ENCODE assay signal across 1 cellular context in genomic region chr15:84598993-84599392, GRCh38.
TF ChIP-seq lines count a peak whose summit lies in the region.

No MANE protein-coding gene starts in this region.

TF ChIP-seq in K562, 482 proteins besides CTCF, POLR2A, EP300 and RAD21 (continues in another document):
- TF ChIP-seq ZNF696 (CRISPR knock-in tag; conservative IDR thresholded peaks at IDR 0.05), result no peak
- TF ChIP-seq MIER1 (IDR thresholded peaks at IDR 0.05; ENCODE audit: low read depth), result no peak
- TF ChIP-seq HDAC2 (IDR thresholded peaks at IDR 0.05), result no peak
- no peak for TF ChIP-seq EHMT2 (IDR thresholded peaks at IDR 0.05)
- TF ChIP-seq CTBP1 (IDR thresholded peaks at IDR 0.05; ENCODE audit: borderline replicate concordance), result peak; percentile 32; the same call in 1 of the 2 replicates
- TF ChIP-seq SMAD4 (CRISPR knock-in tag; conservative IDR thresholded peaks at IDR 0.05), result no peak
- TF ChIP-seq ZNF324 (CRISPR knock-in tag; IDR thresholded peaks at IDR 0.05), result no peak
- no peak for TF ChIP-seq HLTF (IDR thresholded peaks at IDR 0.05)
- TF ChIP-seq GATA2 (CRISPR knock-in tag; IDR thresholded peaks at IDR 0.05), result peak; percentile 46; the same call in 1 of the 2 replicates
- no peak for TF ChIP-seq TAF9B (IDR thresholded peaks at IDR 0.05; ENCODE audit: partially characterized antibody)
- no peak for TF ChIP-seq ZNF24 (IDR thresholded peaks at IDR 0.05)
- no peak for TF ChIP-seq ZNF609 (CRISPR knock-in tag; IDR thresholded peaks at IDR 0.05; ENCODE audit: borderline replicate concordance)
- TF ChIP-seq MYC (IDR thresholded peaks at IDR 0.05; ENCODE audit: low read depth, low read length), result 0 out of 2 replicates have a peak, but pooled peaks have one; percentile 25
- no peak for TF ChIP-seq MYC (CRISPR knock-in tag; IDR thresholded peaks at IDR 0.05; ENCODE audit: borderline replicate concordance, low read depth)
- TF ChIP-seq RCOR1 (IDR thresholded peaks at IDR 0.05; ENCODE audit: borderline replicate concordance in 1 of 2, low read depth in 2 of 2, low read length in 2 of 2), result peak in 1 of 2 experiments; percentile 73; a peak in 1 of 4 replicates
- TF ChIP-seq KDM1A (IDR thresholded peaks at IDR 0.05), result 0 out of 4 replicates have a peak, but pooled peaks of 1 of the 2 experiments have one; percentile 26
- no peak for TF ChIP-seq LEF1 (IDR thresholded peaks at IDR 0.05)
- no peak for TF ChIP-seq TARDBP (IDR thresholded peaks at IDR 0.05)
- TF ChIP-seq FOXO4 (CRISPR knock-in tag; IDR thresholded peaks at IDR 0.05), result no peak
- peak; percentile 69 for TF ChIP-seq SMC3 (conservative IDR thresholded peaks at IDR 0.05; ENCODE audit: insufficient read depth, low read depth, low read length)
- no peak for TF ChIP-seq MCM5 (IDR thresholded peaks at IDR 0.05; ENCODE audit: low read depth)
- TF ChIP-seq DNMT1 (IDR thresholded peaks at IDR 0.05), result no peak
- TF ChIP-seq SAFB2 (IDR thresholded peaks at IDR 0.05; ENCODE audit: borderline replicate concordance, low read depth, low read length, severe bottlenecking), result no peak
- 0 out of 2 replicates have a peak, but pooled peaks have one; percentile 13 for TF ChIP-seq ZNF143 (CRISPR knock-in tag; IDR thresholded peaks at IDR 0.05)
- 0 out of 2 replicates have a peak, but pooled peaks have one; percentile 50 for TF ChIP-seq ARID3A (IDR thresholded peaks at IDR 0.05; ENCODE audit: borderline replicate concordance, low read depth, low read length)
- 0 out of 2 replicates have a peak, but pooled peaks have one; percentile 19 for TF ChIP-seq JUN (IDR thresholded peaks at IDR 0.05; ENCODE audit: borderline replicate concordance, low read depth, low read length)
- no peak for TF ChIP-seq JUN (CRISPR knock-in tag; IDR thresholded peaks at IDR 0.05; ENCODE audit: borderline replicate concordance)
- TF ChIP-seq KLF16 (IDR thresholded peaks at IDR 0.05), result 0 out of 2 replicates have a peak, but pooled peaks have one; percentile 23
- TF ChIP-seq, protein P1, sequence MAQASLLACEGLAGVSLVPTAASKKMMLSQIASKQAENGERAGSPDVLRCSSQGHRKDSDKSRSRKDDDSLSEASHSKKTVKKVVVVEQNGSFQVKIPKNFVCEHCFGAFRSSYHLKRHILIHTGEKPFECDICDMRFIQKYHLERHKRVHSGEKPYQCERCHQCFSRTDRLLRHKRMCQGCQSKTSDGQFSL (CRISPR knock-in tag; IDR thresholded peaks at IDR 0.05), result no peak
- TF ChIP-seq, protein P1 (tag; IDR thresholded peaks at IDR 0.05), result no peak
- TF ChIP-seq CREM (IDR thresholded peaks at IDR 0.05; ENCODE audit: low read depth), result no peak
- TF ChIP-seq, protein P2, sequence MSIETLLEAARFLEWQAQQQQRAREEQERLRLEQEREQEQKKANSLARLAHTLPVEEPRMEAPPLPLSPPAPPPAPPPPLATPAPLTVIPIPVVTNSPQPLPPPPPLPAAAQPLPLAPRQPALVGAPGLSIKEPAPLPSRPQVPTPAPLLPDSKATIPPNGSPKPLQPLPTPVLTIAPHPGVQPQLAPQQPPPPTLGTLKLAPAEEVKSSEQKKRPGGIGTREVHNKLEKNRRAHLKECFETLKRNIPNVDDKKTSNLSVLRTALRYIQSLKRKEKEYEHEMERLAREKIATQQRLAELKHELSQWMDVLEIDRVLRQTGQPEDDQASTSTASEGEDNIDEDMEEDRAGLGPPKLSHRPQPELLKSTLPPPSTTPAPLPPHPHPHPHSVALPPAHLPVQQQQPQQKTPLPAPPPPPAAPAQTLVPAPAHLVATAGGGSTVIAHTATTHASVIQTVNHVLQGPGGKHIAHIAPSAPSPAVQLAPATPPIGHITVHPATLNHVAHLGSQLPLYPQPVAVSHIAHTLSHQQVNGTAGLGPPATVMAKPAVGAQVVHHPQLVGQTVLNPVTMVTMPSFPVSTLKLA (conservative IDR thresholded peaks at IDR 0.05), result peak in 1 of 2 experiments; percentile 37; a peak in 1 of 4 replicates
- 0 out of 2 replicates have a peak, but pooled peaks have one; percentile 26 for TF ChIP-seq NR2C1 (IDR thresholded peaks at IDR 0.05)
- TF ChIP-seq NR2C1 (tag; IDR thresholded peaks at IDR 0.05), result no peak
- TF ChIP-seq DACH1 (IDR thresholded peaks at IDR 0.05; ENCODE audit: partially characterized antibody), result no peak
- no peak for TF ChIP-seq ZC3H8 (IDR thresholded peaks at IDR 0.05)
- TF ChIP-seq, protein P3, sequence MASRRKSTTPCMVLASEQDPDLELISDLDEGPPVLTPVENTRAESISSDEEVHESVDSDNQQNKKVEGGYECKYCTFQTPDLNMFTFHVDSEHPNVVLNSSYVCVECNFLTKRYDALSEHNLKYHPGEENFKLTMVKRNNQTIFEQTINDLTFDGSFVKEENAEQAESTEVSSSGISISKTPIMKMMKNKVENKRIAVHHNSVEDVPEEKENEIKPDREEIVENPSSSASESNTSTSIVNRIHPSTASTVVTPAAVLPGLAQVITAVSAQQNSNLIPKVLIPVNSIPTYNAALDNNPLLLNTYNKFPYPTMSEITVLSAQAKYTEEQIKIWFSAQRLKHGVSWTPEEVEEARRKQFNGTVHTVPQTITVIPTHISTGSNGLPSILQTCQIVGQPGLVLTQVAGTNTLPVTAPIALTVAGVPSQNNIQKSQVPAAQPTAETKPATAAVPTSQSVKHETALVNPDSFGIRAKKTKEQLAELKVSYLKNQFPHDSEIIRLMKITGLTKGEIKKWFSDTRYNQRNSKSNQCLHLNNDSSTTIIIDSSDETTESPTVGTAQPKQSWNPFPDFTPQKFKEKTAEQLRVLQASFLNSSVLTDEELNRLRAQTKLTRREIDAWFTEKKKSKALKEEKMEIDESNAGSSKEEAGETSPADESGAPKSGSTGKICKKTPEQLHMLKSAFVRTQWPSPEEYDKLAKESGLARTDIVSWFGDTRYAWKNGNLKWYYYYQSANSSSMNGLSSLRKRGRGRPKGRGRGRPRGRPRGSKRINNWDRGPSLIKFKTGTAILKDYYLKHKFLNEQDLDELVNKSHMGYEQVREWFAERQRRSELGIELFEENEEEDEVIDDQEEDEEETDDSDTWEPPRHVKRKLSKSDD (conservative IDR thresholded peaks at IDR 0.05; ENCODE audit: low read length), result no peak
- TF ChIP-seq ZSCAN32 (CRISPR knock-in tag; IDR thresholded peaks at IDR 0.05), result no peak
- 0 out of 4 replicates have a peak, but pooled peaks of 1 of the 2 experiments have one; percentile 11 for TF ChIP-seq FOXK2 (conservative IDR thresholded peaks at IDR 0.05 in 1 of 2, IDR thresholded peaks at IDR 0.05 in 1 of 2; ENCODE audit: low read depth in 2 of 2)
- peak in 1 of 2 experiments; percentile 33; a peak in 1 of 4 replicates for TF ChIP-seq TBL1XR1 (IDR thresholded peaks at IDR 0.05; ENCODE audit: low read length in 2 of 2)
- no peak for TF ChIP-seq ZNF668 (CRISPR knock-in tag; IDR thresholded peaks at IDR 0.05)
- TF ChIP-seq ZNF217 (CRISPR knock-in tag; IDR thresholded peaks at IDR 0.05), result no peak
- TF ChIP-seq CBX3 (IDR thresholded peaks at IDR 0.05; ENCODE audit: borderline replicate concordance in 1 of 2, low read length in 2 of 2), result no peak
- TF ChIP-seq MED1 (CRISPR knock-in tag; IDR thresholded peaks at IDR 0.05; ENCODE audit: borderline replicate concordance), result no peak
- TF ChIP-seq JUND (IDR thresholded peaks at IDR 0.05; ENCODE audit: borderline replicate concordance, low read depth, low read length), result peak; percentile 41; the same call in 1 of the 2 replicates
- TF ChIP-seq JUND (tag; IDR thresholded peaks at IDR 0.05; ENCODE audit: borderline replicate concordance, low read depth, low read length), result no peak
- no peak for TF ChIP-seq TSC22D4 (tag; IDR thresholded peaks at IDR 0.05)
- TF ChIP-seq ZNF384 (IDR thresholded peaks at IDR 0.05; ENCODE audit: low read depth, low read length), result peak; percentile 44; the same call in 1 of the 2 replicates
- TF ChIP-seq, protein P4, sequence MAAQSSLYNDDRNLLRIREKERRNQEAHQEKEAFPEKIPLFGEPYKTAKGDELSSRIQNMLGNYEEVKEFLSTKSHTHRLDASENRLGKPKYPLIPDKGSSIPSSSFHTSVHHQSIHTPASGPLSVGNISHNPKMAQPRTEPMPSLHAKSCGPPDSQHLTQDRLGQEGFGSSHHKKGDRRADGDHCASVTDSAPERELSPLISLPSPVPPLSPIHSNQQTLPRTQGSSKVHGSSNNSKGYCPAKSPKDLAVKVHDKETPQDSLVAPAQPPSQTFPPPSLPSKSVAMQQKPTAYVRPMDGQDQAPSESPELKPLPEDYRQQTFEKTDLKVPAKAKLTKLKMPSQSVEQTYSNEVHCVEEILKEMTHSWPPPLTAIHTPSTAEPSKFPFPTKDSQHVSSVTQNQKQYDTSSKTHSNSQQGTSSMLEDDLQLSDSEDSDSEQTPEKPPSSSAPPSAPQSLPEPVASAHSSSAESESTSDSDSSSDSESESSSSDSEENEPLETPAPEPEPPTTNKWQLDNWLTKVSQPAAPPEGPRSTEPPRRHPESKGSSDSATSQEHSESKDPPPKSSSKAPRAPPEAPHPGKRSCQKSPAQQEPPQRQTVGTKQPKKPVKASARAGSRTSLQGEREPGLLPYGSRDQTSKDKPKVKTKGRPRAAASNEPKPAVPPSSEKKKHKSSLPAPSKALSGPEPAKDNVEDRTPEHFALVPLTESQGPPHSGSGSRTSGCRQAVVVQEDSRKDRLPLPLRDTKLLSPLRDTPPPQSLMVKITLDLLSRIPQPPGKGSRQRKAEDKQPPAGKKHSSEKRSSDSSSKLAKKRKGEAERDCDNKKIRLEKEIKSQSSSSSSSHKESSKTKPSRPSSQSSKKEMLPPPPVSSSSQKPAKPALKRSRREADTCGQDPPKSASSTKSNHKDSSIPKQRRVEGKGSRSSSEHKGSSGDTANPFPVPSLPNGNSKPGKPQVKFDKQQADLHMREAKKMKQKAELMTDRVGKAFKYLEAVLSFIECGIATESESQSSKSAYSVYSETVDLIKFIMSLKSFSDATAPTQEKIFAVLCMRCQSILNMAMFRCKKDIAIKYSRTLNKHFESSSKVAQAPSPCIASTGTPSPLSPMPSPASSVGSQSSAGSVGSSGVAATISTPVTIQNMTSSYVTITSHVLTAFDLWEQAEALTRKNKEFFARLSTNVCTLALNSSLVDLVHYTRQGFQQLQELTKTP (IDR thresholded peaks at IDR 0.05; ENCODE audit: low read depth in 1 of 2, partially characterized antibody in 2 of 2), result no peak
- peak; percentile 11; the same call in 1 of the 2 replicates for TF ChIP-seq STAG1 (CRISPR knock-in tag; IDR thresholded peaks at IDR 0.05; ENCODE audit: borderline replicate concordance)
- peak; percentile 34; the same call in 1 of the 2 replicates for TF ChIP-seq RB1 (IDR thresholded peaks at IDR 0.05; ENCODE audit: low read depth)
- no peak for TF ChIP-seq EWSR1 (IDR thresholded peaks at IDR 0.05; ENCODE audit: borderline replicate concordance, low read depth, partially characterized antibody)
